ENCODE assay signal across 10 cellular contexts in the genomic region with DNA sequence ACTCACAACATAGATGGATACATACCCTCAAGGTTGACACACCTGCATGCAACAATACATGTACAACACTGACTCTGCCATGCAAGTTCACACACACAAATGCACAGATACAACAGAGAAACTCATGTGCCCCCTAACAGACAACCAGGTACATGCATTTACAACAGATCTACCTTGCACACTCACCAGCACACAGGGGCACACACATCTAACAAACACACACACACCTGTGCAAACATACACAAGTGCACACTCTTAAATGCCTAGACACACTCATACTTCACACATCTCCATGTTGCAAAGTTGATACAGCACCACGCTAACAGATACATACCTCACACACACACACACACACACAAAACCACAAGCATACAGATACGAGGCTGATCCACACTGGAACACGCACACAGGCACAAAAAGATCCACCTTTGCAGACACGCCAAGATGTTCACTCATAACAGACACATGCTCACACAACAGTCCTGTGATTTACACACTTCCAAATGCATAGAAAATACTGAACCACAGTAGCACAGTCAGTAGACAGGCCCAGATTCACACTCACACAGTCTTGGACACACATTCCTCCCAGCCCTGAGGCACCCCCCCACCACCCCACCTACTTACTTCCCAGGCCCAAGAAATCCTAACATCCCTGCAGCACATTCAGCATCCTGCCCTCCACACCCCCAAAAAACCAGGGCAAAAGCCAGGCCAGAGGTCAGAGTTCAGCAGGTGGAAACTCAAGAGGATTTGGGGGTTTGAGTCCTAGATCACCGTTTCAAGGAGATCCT. TPM values are rescaled to one million over a fixed set of nuclear protein-coding genes. Genes with fewer than 3 reads are reported as not detected.
DNase-seq lines count a peak whose midpoint lies in the region; ATAC-seq and TF ChIP-seq lines count a peak whose summit lies in the region.
"Had no signal": no experiment of that assay in that cellular context is flagged by ENCODE, and none has a peak within 500 bp of the region (broad histone marks: within the 10 kb centered on the region; RNA-seq: fewer than 3 reads in every experiment).

No MANE protein-coding gene starts in this region.

- H3K27me3 Mint-ChIP-seq in T-helper 2 cell treated with Interferon-gamma antibody and Interleukin-4, amounts not matched to agents 5 μg/mL and 100 μg/mL, for 36 hours (ENCODE audit: low read depth), result peaks cover 7% of the 10 kb centered on the region

- no peak overlapping the region for H3K27ac ChIP-seq in coronary artery

- no peaks in the 10 kb centered on the region for H3K9me3 Mint-ChIP-seq in T-helper 2 cell treated with Interferon-gamma antibody and Interleukin-4, amounts not matched to agents 5 μg/mL and 100 μg/mL, for 36 hours

- H3K4me1 ChIP-seq in NT2/D1 (ENCODE audit: insufficient read depth, insufficient read length), result no peaks in the 10 kb centered on the region

- H3K36me3 Mint-ChIP-seq in T-helper 2 cell treated with Interferon-gamma antibody and Interleukin-4, amounts not matched to agents 5 μg/mL and 100 μg/mL, for 36 hours (ENCODE audit: low read depth), result peaks cover 3% of the 10 kb centered on the region

- peaks cover 16% of the 10 kb centered on the region for H3K4me1 Mint-ChIP-seq in T-helper 2 cell treated with Interferon-gamma antibody and Interleukin-4, amounts not matched to agents 5 μg/mL and 100 μg/mL, for 36 hours (ENCODE audit: low read depth)

- DNase-seq in T-helper 2 cell treated with Interferon-gamma antibody and Interleukin-4, amounts not matched to agents 5 μg/mL and 100 μg/mL, for 36 hours (ENCODE audit: low spot score), result no peak
- DNase-seq in T-helper 2 cell (no peak), NT2/D1 (ENCODE audit: low read depth, low spot score) (no peak), coronary artery (ENCODE audit: low spot score) (no peak), retinal pigment epithelial cell (ENCODE audit: low read depth) (no peak), Ammon's horn (ENCODE audit: low spot score) (no peak), cerebellum (ENCODE audit: low spot score) (no peak)
- DNase-seq: effector CD8-positive, alpha-beta T cell had no signal

- H3K4me3 ChIP-seq in NT2/D1 (ENCODE audit: insufficient read length, low read depth), result peak overlapping the region; percentile 78
- peak overlapping the region; percentile 83 for H3K4me3 ChIP-seq in coronary artery
- H3K4me3 ChIP-seq in retinal pigment epithelial cell (ENCODE audit: low read length), result peak overlapping the region; percentile 58

- peaks cover 21% of the 10 kb centered on the region for H3K27me3 ChIP-seq in NT2/D1 (ENCODE audit: insufficient read depth, insufficient read length)

- no peak for TF ChIP-seq CTCF in coronary artery (IDR thresholded peaks at IDR 0.05)
- TF ChIP-seq CTCF in retinal pigment epithelial cell (conservative IDR thresholded peaks at IDR 0.05; ENCODE audit: low read depth, low read length), result no peak

- ATAC-seq in HG03571 (IDR thresholded peaks at IDR 0.05; ENCODE audit: unreplicated experiment), result no peak
- ATAC-seq: Right ventricle myocardium inferior had no signal

- H3K36me3 ChIP-seq in NT2/D1 (ENCODE audit: insufficient read depth, insufficient read length, low read length), result peaks cover 4% of the 10 kb centered on the region

- peak overlapping the region; percentile 70 for H3K4me3 Mint-ChIP-seq in T-helper 2 cell treated with Interferon-gamma antibody and Interleukin-4, amounts not matched to agents 5 μg/mL and 100 μg/mL, for 36 hours

- no peak overlapping the region for H3K27ac Mint-ChIP-seq in T-helper 2 cell treated with Interferon-gamma antibody and Interleukin-4, amounts not matched to agents 5 μg/mL and 100 μg/mL, for 36 hours

- no peaks in the 10 kb centered on the region for H3K9me3 ChIP-seq in NT2/D1 (ENCODE audit: insufficient read depth, low read length)

- no peak overlapping the region for H3K9ac ChIP-seq in NT2/D1 (ENCODE audit: insufficient read length, low read depth)

RNA-seq across cellular contexts. Expression of a gene that starts 1.4 kb away (rescaled TPM):
- 5.5 TPM for total RNA-seq in cerebellum

RNA-seq across cellular contexts. Expression of a gene that starts 16.5 kb away (rescaled TPM):
- 2.8 TPM for total RNA-seq in cerebellum

RNA-seq across cellular contexts. Expression of a gene that starts 22.9 kb away (rescaled TPM):
- 45.1 TPM for total RNA-seq in cerebellum

RNA-seq across cellular contexts. Expression of a gene that starts 23.1 kb away (rescaled TPM):
- total RNA-seq in cerebellum, result not detected
- total RNA-seq: Right ventricle myocardium inferior had no signal

RNA-seq across cellular contexts. Expression of a gene that starts 51.1 kb away (rescaled TPM):
- total RNA-seq in cerebellum, result not detected
- total RNA-seq: Right ventricle myocardium inferior had no signal
